In genomic region chr12:55996201-55996714, GRCh38 we compare ENCODE assay signal across 8 cellular contexts. TPM values are rescaled to one million over a fixed set of nuclear protein-coding genes. Genes with fewer than 3 reads are reported as not detected.
DNase-seq lines count a peak whose midpoint lies in the region; ATAC-seq and TF ChIP-seq lines count a peak whose summit lies in the region.

No MANE protein-coding gene starts in this region.

- peak overlapping the region; percentile 76 to 91 (median 76) for H3K27ac Mint-ChIP-seq in CD4-positive, CD25-positive, alpha-beta regulatory T cell
- peak overlapping the region in 1 of 6 donors; percentile 38 for H3K27ac Mint-ChIP-seq in naive B cell

- TF ChIP-seq POLR2A in esophagus muscularis mucosa (IDR thresholded peaks at IDR 0.05; ENCODE audit: low read depth) = no peak

- no peaks in the 10 kb centered on the region for H3K9me3 Mint-ChIP-seq in CD4-positive, CD25-positive, alpha-beta regulatory T cell
- no peaks in the 10 kb centered on the region for H3K9me3 Mint-ChIP-seq in activated T-cell treated with anti-CD3 and anti-CD28 coated beads, Interleukin-2, amount 50 U/mL, for 4 hours
- no peaks in the 10 kb centered on the region for H3K9me3 Mint-ChIP-seq in naive B cell

- intact Hi-C loops in OCI-LY7 (cut with micrococcal nuclease; ENCODE audit: unreplicated experiment) = loop anchor here (1.0 kb wide), 2 partner anchors 33 to 45 kb away; partner anchors contain the start of gene RPS26
- intact Hi-C loops in esophagus muscularis mucosa (cut with DNase I) = loop anchor here (2.0 to 5.0 kb wide), 2 partner anchors 45 to 106 kb away; partner anchors contain the start of genes PA2G4 and RPS26

- no peaks in the 10 kb centered on the region for H3K9me3 ChIP-seq in CD4-positive, CD25-positive, alpha-beta regulatory T cell (ENCODE audit: control insufficient read depth in 2 of 2, low read length in 2 of 2)
- H3K9me3 ChIP-seq in OCI-LY7 (ENCODE audit: low read length) (no peaks in the 10 kb centered on the region), esophagus muscularis mucosa (no peaks in the 10 kb centered on the region)

- TF ChIP-seq EP300 in esophagus muscularis mucosa (IDR thresholded peaks at IDR 0.05) = no peak

- TF ChIP-seq CTCF in OCI-LY7 (conservative IDR thresholded peaks at IDR 0.05; ENCODE audit: low read length) = peak; percentile 99
- peak; percentile 77 to 90 (median 90) for TF ChIP-seq CTCF in esophagus muscularis mucosa (IDR thresholded peaks at IDR 0.05)

- CTCF ChIA-PET in OCI-LY7 (lab: Charles Lee; ENCODE audit: unreplicated experiment) = interaction anchor here (0.6 to 1.4 kb wide), 4 partner anchors 11 to 172 kb away, joined by 3 to 12 read pairs (median 4); no protein-coding TSS in a partner anchor

- peak overlapping the region; percentile 81 for H3K4me3 ChIP-seq in CD4-positive, CD25-positive, alpha-beta regulatory T cell (ENCODE audit: low read depth, low read length)
- H3K4me3 ChIP-seq in OCI-LY7 (ENCODE audit: low read depth, low read length, poor library complexity, severe bottlenecking) (no peak overlapping the region), esophagus muscularis mucosa (peak overlapping the region; percentile 65 to 73 (median 68))

- peak; percentile 71 to 81 for ATAC-seq in CD4-positive, CD25-positive, alpha-beta regulatory T cell (ENCODE audit: low read depth in 2 of 2)
- peak; percentile 67 to 72 for ATAC-seq in activated T-cell treated with anti-CD3 and anti-CD28 coated beads, Interleukin-2, amount 50 U/mL, for 4 hours
- peak; percentile 74 for ATAC-seq in naive B cell (ENCODE audit: low read depth in 2 of 2)
- ATAC-seq in GM19328 (IDR thresholded peaks at IDR 0.05; ENCODE audit: unreplicated experiment) = no peak

- peak overlapping the region; percentile 83 to 89 (median 88) for H3K4me3 Mint-ChIP-seq in CD4-positive, CD25-positive, alpha-beta regulatory T cell
- H3K4me3 Mint-ChIP-seq in activated T-cell treated with anti-CD3 and anti-CD28 coated beads, Interleukin-2, amount 50 U/mL, for 4 hours = peak overlapping the region; percentile 49
- H3K4me3 Mint-ChIP-seq in naive B cell = peak overlapping the region in 7 of 8 donors; percentile 44 to 88 (median 73)

- H3K27ac ChIP-seq in CD4-positive, CD25-positive, alpha-beta regulatory T cell (ENCODE audit: insufficient read depth, low read length, poor library complexity, severe bottlenecking) = peak overlapping the region; percentile 50
- H3K27ac ChIP-seq in OCI-LY7 (ENCODE audit: low read depth, low read length, poor library complexity, severe bottlenecking) = no peak overlapping the region
- peak overlapping the region; percentile 81 to 90 (median 81) for H3K27ac ChIP-seq in esophagus muscularis mucosa (replicated peaks in 1 of 4)

- H4K20me1 ChIP-seq in OCI-LY7 (ENCODE audit: insufficient read depth, low read length) = no peaks in the 10 kb centered on the region

- peak; percentile 63 to 88 (median 84) for DNase-seq in CD4-positive, CD25-positive, alpha-beta regulatory T cell
- DNase-seq in HUDEP-2 (lab: John Stamatoyannopoulos, UW; ENCODE audit: unreplicated experiment in 76 of 76) (peak in 58 of 76 experiments; percentile 1 to 75 (median 38)), OCI-LY7 (ENCODE audit: low spot score) (peak; percentile 74), esophagus muscularis mucosa (ENCODE audit: extremely low spot score) (no peak), naive B cell (peak; percentile 61), superior temporal gyrus (ENCODE audit: extremely low spot score) (peak; percentile 89)
- DNase-seq in activated T-cell treated with anti-CD3 and anti-CD28 coated beads, Interleukin-2, amount 50 U/mL, for 4 hours = peak; percentile 58

- BruUV-seq in OCI-LY7 (replicated peaks; lab: Mats Ljungman, UMichigan) = no TSS peak

- H3K4me1 ChIP-seq in CD4-positive, CD25-positive, alpha-beta regulatory T cell (ENCODE audit: control insufficient read depth, insufficient read depth, low read length, poor library complexity, severe bottlenecking) = peaks cover 18% of the 10 kb centered on the region
- H3K4me1 ChIP-seq in OCI-LY7 (ENCODE audit: insufficient read depth, low read length, poor library complexity, severe bottlenecking) (no peaks in the 10 kb centered on the region), esophagus muscularis mucosa (peaks cover 9 to 26% (median 19%) of the 10 kb centered on the region in 4 donors)

- no peak overlapping the region for H2AFZ ChIP-seq in OCI-LY7 (ENCODE audit: low read length)

- no peak overlapping the region for H3K4me2 ChIP-seq in OCI-LY7 (ENCODE audit: low read length)

- H3K4me1 Mint-ChIP-seq in CD4-positive, CD25-positive, alpha-beta regulatory T cell = peaks cover 6 to 37% (median 26%) of the 10 kb centered on the region in 4 donors
- H3K4me1 Mint-ChIP-seq in activated T-cell treated with anti-CD3 and anti-CD28 coated beads, Interleukin-2, amount 50 U/mL, for 4 hours (ENCODE audit: low read depth) = peaks cover 15% of the 10 kb centered on the region
- H3K4me1 Mint-ChIP-seq in naive B cell = peaks cover 18 to 23% (median 18%) of the 10 kb centered on the region in 3 donors

- H3K27me3 Mint-ChIP-seq in CD4-positive, CD25-positive, alpha-beta regulatory T cell = no peaks in the 10 kb centered on the region
- peaks cover 10% of the 10 kb centered on the region for H3K27me3 Mint-ChIP-seq in activated T-cell treated with anti-CD3 and anti-CD28 coated beads, Interleukin-2, amount 50 U/mL, for 4 hours (ENCODE audit: low read depth)
- H3K27me3 Mint-ChIP-seq in naive B cell = no peaks in the 10 kb centered on the region

- POLR2A ChIA-PET in OCI-LY7 (lab: Charles Lee) = interaction anchor here (0.6 to 1.3 kb wide), 9 partner anchors 11 to 73 kb away, joined by 3 to 11 read pairs (median 4); partner anchors contain the start of gene RAB5B

- peaks cover 21% of the 10 kb centered on the region for H3K36me3 Mint-ChIP-seq in CD4-positive, CD25-positive, alpha-beta regulatory T cell
- peaks cover 13% of the 10 kb centered on the region for H3K36me3 Mint-ChIP-seq in activated T-cell treated with anti-CD3 and anti-CD28 coated beads, Interleukin-2, amount 50 U/mL, for 4 hours (ENCODE audit: insufficient read depth)
- H3K36me3 Mint-ChIP-seq in naive B cell = peaks cover 6 to 13% of the 10 kb centered on the region in 2 donors

- H3K27me3 ChIP-seq in CD4-positive, CD25-positive, alpha-beta regulatory T cell (ENCODE audit: control insufficient read depth, insufficient read depth, low read length) = no peaks in the 10 kb centered on the region
- H3K27me3 ChIP-seq in esophagus muscularis mucosa = no peaks in the 10 kb centered on the region

- no peaks in the 10 kb centered on the region for H3K9me2 ChIP-seq in OCI-LY7 (ENCODE audit: insufficient read depth, low read length)

- WGBS in esophagus muscularis mucosa = 26% methylated on average over 14 of the region's 14 CpGs

- peaks cover 33% of the 10 kb centered on the region for H3K36me3 ChIP-seq in CD4-positive, CD25-positive, alpha-beta regulatory T cell (ENCODE audit: control insufficient read depth, insufficient read depth, low read length)
- H3K36me3 ChIP-seq in OCI-LY7 (ENCODE audit: insufficient read depth, low read length) (peaks cover 29% of the 10 kb centered on the region), esophagus muscularis mucosa (peaks cover 33 to 61% (median 45%) of the 10 kb centered on the region in 4 donors)

- no peaks in the 10 kb centered on the region for H3K79me2 ChIP-seq in OCI-LY7 (ENCODE audit: insufficient read depth, low read depth, low read length)

RNA-seq across cellular contexts. Expression of gene SUOX, which starts 0.8 kb away (rescaled TPM):
- 6.9 TPM for total RNA-seq in CD4-positive, CD25-positive, alpha-beta regulatory T cell
- polyA plus RNA-seq in CD4-positive, CD25-positive, alpha-beta regulatory T cell = 10 to 100 TPM in 1 of 4 donors, 1 to 10 TPM in 3; 2.2 to 10.3 (median 5.9) TPM
- 2.5 and 2.7 TPM in 2 replicates for total RNA-seq in OCI-LY7 (2014; rRNA removed; shearing (Covaris generic))
- total RNA-seq in OCI-LY7 (2022) (6.4 and 7.4 TPM in 2 replicates), esophagus muscularis mucosa (10 to 100 TPM; 18.3 to 29.0 (median 25.3) TPM)
- 1 to 10 TPM in 2 of 3 donors, under 1 TPM in 1; 0.68 to 1.3 (median 1.2) TPM for total RNA-seq in activated T-cell treated with anti-CD3 and anti-CD28 coated beads, Interleukin-2, amount 50 U/mL, for 4 hours
- polyA plus RNA-seq in naive B cell (ENCODE audit: low read depth in 6 of 6) = under 1 TPM in 4 of 6 donors, not detected in 2; 0.18 to 0.58 (median 0.31) TPM

RNA-seq across cellular contexts. Expression of gene RAB5B, which starts 22.4 kb away (rescaled TPM):
- 60.8 TPM for total RNA-seq in CD4-positive, CD25-positive, alpha-beta regulatory T cell
- polyA plus RNA-seq in CD4-positive, CD25-positive, alpha-beta regulatory T cell = 10 to 100 TPM; 66.8 to 73.4 (median 68.3) TPM
- total RNA-seq in OCI-LY7 (2014; rRNA removed; shearing (Covaris generic)) = 21.6 and 21.8 TPM in 2 replicates
- total RNA-seq in OCI-LY7 (2022) (47.2 and 50.5 TPM in 2 replicates), esophagus muscularis mucosa (100 to 1,000 TPM; 116 to 189 (median 138) TPM)
- 10 to 100 TPM; 18.5 to 27.5 (median 22.6) TPM for total RNA-seq in activated T-cell treated with anti-CD3 and anti-CD28 coated beads, Interleukin-2, amount 50 U/mL, for 4 hours
- polyA plus RNA-seq in naive B cell (ENCODE audit: low read depth in 6 of 6) = 10 to 100 TPM; 58.4 to 77.7 (median 68.8) TPM

RNA-seq across cellular contexts. Expression of gene IKZF4, which starts 24.6 kb away (rescaled TPM):
- total RNA-seq in CD4-positive, CD25-positive, alpha-beta regulatory T cell = 22.3 TPM
- polyA plus RNA-seq in CD4-positive, CD25-positive, alpha-beta regulatory T cell = 1 to 10 TPM; 5.8 to 8.1 (median 6.4) TPM
- 0.90 and 1.3 TPM in 2 replicates for total RNA-seq in OCI-LY7 (2014; rRNA removed; shearing (Covaris generic))
- total RNA-seq in OCI-LY7 (2022) (6.0 and 8.8 TPM in 2 replicates), esophagus muscularis mucosa (10 to 100 TPM in 2 of 4 donors, 1 to 10 TPM in 2; 6.2 to 20.4 (median 9.7) TPM)
- 10 to 100 TPM in 2 of 3 donors, 1 to 10 TPM in 1; 9.4 to 14.6 (median 10.5) TPM for total RNA-seq in activated T-cell treated with anti-CD3 and anti-CD28 coated beads, Interleukin-2, amount 50 U/mL, for 4 hours
- polyA plus RNA-seq in naive B cell (ENCODE audit: low read depth in 6 of 6) = under 1 TPM in 5 of 6 donors, not detected in 1; 0.14 to 0.32 (median 0.25) TPM

RNA-seq across cellular contexts. Expression of gene CDK2, which starts 29.6 kb away (rescaled TPM):
- total RNA-seq in CD4-positive, CD25-positive, alpha-beta regulatory T cell = 28.0 TPM
- polyA plus RNA-seq in CD4-positive, CD25-positive, alpha-beta regulatory T cell = 10 to 100 TPM in 2 of 4 donors, 1 to 10 TPM in 2; 8.4 to 12.6 (median 10.0) TPM
- 57.8 and 68.1 TPM in 2 replicates for total RNA-seq in OCI-LY7 (2014; rRNA removed; shearing (Covaris generic))
- total RNA-seq in OCI-LY7 (2022) (80.9 and 81.4 TPM in 2 replicates), esophagus muscularis mucosa (10 to 100 TPM; 35.3 to 84.9 (median 57.1) TPM)
- 10 to 100 TPM; 65.4 to 80.1 (median 74.1) TPM for total RNA-seq in activated T-cell treated with anti-CD3 and anti-CD28 coated beads, Interleukin-2, amount 50 U/mL, for 4 hours
- polyA plus RNA-seq in naive B cell (ENCODE audit: low read depth in 6 of 6) = 10 to 100 TPM in 5 of 6 donors, 1 to 10 TPM in 1; 10.0 to 18.6 (median 11.9) TPM

RNA-seq across cellular contexts. Expression of gene PMEL, which starts 30.4 kb away (rescaled TPM):
- total RNA-seq in CD4-positive, CD25-positive, alpha-beta regulatory T cell = 0.69 TPM
- under 1 TPM in 3 of 4 donors, not detected in 1; 0.52 to 0.86 (median 0.57) TPM for polyA plus RNA-seq in CD4-positive, CD25-positive, alpha-beta regulatory T cell
- total RNA-seq in OCI-LY7 (2014; rRNA removed; shearing (Covaris generic)) = 0.49 and 1.4 TPM in 2 replicates
- total RNA-seq in OCI-LY7 (2022) (2.4 and 3.0 TPM in 2 replicates), esophagus muscularis mucosa (1 to 10 TPM in 1 of 4 donors, under 1 TPM in 1, not detected in 2; 0.66 to 2.2 TPM)
- total RNA-seq in activated T-cell treated with anti-CD3 and anti-CD28 coated beads, Interleukin-2, amount 50 U/mL, for 4 hours = under 1 TPM in 2 of 3 donors, not detected in 1; 0.13 to 0.41 TPM
- under 1 TPM in 1 of 6 donors, not detected in 5; 0.38 TPM for polyA plus RNA-seq in naive B cell (ENCODE audit: low read depth in 6 of 6)
